8 cellular contexts compared by ENCODE assay signal in genomic region chr4:186587416-186588018, GRCh38. TPM values are rescaled to one million over a fixed set of nuclear protein-coding genes. Genes with fewer than 3 reads are reported as not detected.
DNase-seq lines count a peak whose midpoint lies in the region; ATAC-seq, FAIRE-seq and TF ChIP-seq lines count a peak whose summit lies in the region.

No MANE protein-coding gene starts in this region.

- no peaks in the 10 kb centered on the region for H3K79me2 ChIP-seq in PC-3 (ENCODE audit: low read length)
- no peaks in the 10 kb centered on the region for H3K79me2 ChIP-seq in parathyroid adenoma

- H4K20me1 ChIP-seq in PC-3 (ENCODE audit: low read length), result no peaks in the 10 kb centered on the region

- TF ChIP-seq CTCF in PC-3 (conservative IDR thresholded peaks at IDR 0.05; ENCODE audit: low read depth, low read length), result peak; percentile 73
- peak; percentile 89 for TF ChIP-seq CTCF in foreskin fibroblast (IDR thresholded peaks at IDR 0.05; ENCODE audit: low read depth, low read length)
- TF ChIP-seq CTCF in parathyroid adenoma (IDR thresholded peaks at IDR 0.05), result peak; percentile 62

- no peaks in the 10 kb centered on the region for H3K27me3 ChIP-seq in PC-3 (ENCODE audit: low read length)
- no peaks in the 10 kb centered on the region for H3K27me3 ChIP-seq in parathyroid adenoma (ENCODE audit: control insufficient read depth, insufficient read depth, low read length)

- no peak for FAIRE-seq in urothelium cell line (lab: Jason Lieb, UNC)

- H3K27ac ChIP-seq in PC-3 (ENCODE audit: low read length) (no peak overlapping the region), parathyroid adenoma (no peak overlapping the region)

- no peaks in the 10 kb centered on the region for H3K9me2 ChIP-seq in PC-3 (replicated peaks; ENCODE audit: low read length)

- POLR2A ChIA-PET in PC-3 (lab: Charles Lee; ENCODE audit: unreplicated experiment), result no interaction called here

- H3K4me3 ChIP-seq in PC-3 (ENCODE audit: low read length) (no peak overlapping the region), foreskin fibroblast (ENCODE audit: low read depth in 1 of 2, low read length in 2 of 2) (no peak overlapping the region), parathyroid adenoma (ENCODE audit: low read depth, low read length) (no peak overlapping the region)

- CTCF ChIA-PET in PC-3 (lab: Charles Lee), result interaction anchor here (0.6 kb wide), 1 partner anchor 292 kb away, joined by 3 read pairs; no protein-coding TSS in a partner anchor

- no TSS peak for BruUV-seq in PC-3 (replicated peaks; lab: Mats Ljungman, UMichigan)

- H3K36me3 ChIP-seq in PC-3 (ENCODE audit: low read depth, low read length) (no peaks in the 10 kb centered on the region; the same call in 1 of the 2 replicates), parathyroid adenoma (ENCODE audit: control insufficient read depth, insufficient read depth, low read length) (no peaks in the 10 kb centered on the region)

- H3K4me1 ChIP-seq in PC-3 (ENCODE audit: insufficient read depth, low read length) (no peaks in the 10 kb centered on the region), parathyroid adenoma (no peaks in the 10 kb centered on the region)

- ATAC-seq in HG02610 (IDR thresholded peaks at IDR 0.05; ENCODE audit: unreplicated experiment) (peak; percentile 74), PC-3 (peak; percentile 65)

- intact Hi-C loops in PC-3 (cut with micrococcal nuclease), result loop anchor here (1.0 to 2.0 kb wide), 2 partner anchors 115 to 290 kb away; no protein-coding TSS in a partner anchor

- H3K9me3 ChIP-seq in PC-3 (ENCODE audit: low read length) (no peaks in the 10 kb centered on the region), parathyroid adenoma (ENCODE audit: control insufficient read depth, low read length) (no peaks in the 10 kb centered on the region)

- DNase-seq in SIG-M5 treated with dmso at 0.1 percent for 504 hours (lab: John Stamatoyannopoulos, UW; ENCODE audit: unreplicated experiment) (peak; percentile 7), SIG-M5 (lab: John Stamatoyannopoulos, UW) (no peak), PC-3 (peak; percentile 54), activated T-helper 1 cell treated with Interleukin-2 at 50 U/mL for 16 hours (ENCODE audit: low read depth) (peak; percentile 13), foreskin fibroblast (peak; percentile 51 to 86), urothelium cell line (ENCODE audit: low spot score) (peak; percentile 47)

- no peaks in the 10 kb centered on the region for H3F3A ChIP-seq in PC-3 (ENCODE audit: low read length, unreplicated experiment)

- no peak overlapping the region for H3K4me2 ChIP-seq in PC-3 (ENCODE audit: low read length)
- H3K4me2 ChIP-seq in parathyroid adenoma (ENCODE audit: low read length), result no peak overlapping the region

- no peak overlapping the region for H2AFZ ChIP-seq in PC-3 (ENCODE audit: low read length)
- H2AFZ ChIP-seq in parathyroid adenoma, result no peak overlapping the region

- H3K9ac ChIP-seq in PC-3 (ENCODE audit: low read length), result no peak overlapping the region
- H3K9ac ChIP-seq in parathyroid adenoma, result no peak overlapping the region

RNA-seq across cellular contexts. Expression of gene MTNR1A, which starts 32.1 kb away (rescaled TPM):
- not detected in 2 replicates for total RNA-seq in PC-3 (2014; rRNA removed)
